Comparison of ENCODE assay signal across 2 cellular contexts in genomic region chr18:62683935-62684334, GRCh38.
TF ChIP-seq lines count a peak whose summit lies in the region.

No MANE protein-coding gene starts in this region.

TF ChIP-seq in GM23338, 12 proteins besides CTCF, POLR2A, EP300 and RAD21:
- no peak for TF ChIP-seq ZNF331 (CRISPR knock-in tag; IDR thresholded peaks at IDR 0.05; ENCODE audit: low read depth)
- TF ChIP-seq CREB1 (CRISPR knock-in tag; IDR thresholded peaks at IDR 0.05; ENCODE audit: low read depth): no peak
- TF ChIP-seq EZH2phosphoT487 (IDR thresholded peaks at IDR 0.05; ENCODE audit: unreplicated experiment): no peak
- TF ChIP-seq ZNF462 (CRISPR knock-in tag; IDR thresholded peaks at IDR 0.05): no peak
- no peak for TF ChIP-seq NANOG (IDR thresholded peaks at IDR 0.05; ENCODE audit: borderline replicate concordance)
- no peak for TF ChIP-seq POLR2AphosphoS5 (IDR thresholded peaks at IDR 0.05; ENCODE audit: low read depth)
- TF ChIP-seq EZH2 (IDR thresholded peaks at IDR 0.05; ENCODE audit: low read depth, unreplicated experiment): no peak
- no peak for TF ChIP-seq STAT1 (IDR thresholded peaks at IDR 0.05; ENCODE audit: unreplicated experiment)
- no peak for TF ChIP-seq ZNF114 (CRISPR knock-in tag; IDR thresholded peaks at IDR 0.05)
- TF ChIP-seq JUNB (IDR thresholded peaks at IDR 0.05; ENCODE audit: unreplicated experiment): no peak
- TF ChIP-seq ETS1 (IDR thresholded peaks at IDR 0.05): no peak

TF ChIP-seq in H1, 55 proteins besides CTCF, POLR2A, EP300 and RAD21:
- 0 out of 2 replicates have a peak, but pooled peaks have one; percentile 40 for TF ChIP-seq TEAD4 (IDR thresholded peaks at IDR 0.05; ENCODE audit: low read depth, low read length)
- TF ChIP-seq SP4 (IDR thresholded peaks at IDR 0.05; ENCODE audit: low read length): no peak
- no peak for TF ChIP-seq BRCA1 (IDR thresholded peaks at IDR 0.05; ENCODE audit: low read depth, low read length)
- TF ChIP-seq CHD2 (IDR thresholded peaks at IDR 0.05; ENCODE audit: low read length): no peak
- TF ChIP-seq SP1 (IDR thresholded peaks at IDR 0.05; ENCODE audit: low read depth, low read length): peak; percentile 65
